In genomic region chr6:135812085-135812526, GRCh38 we compare ENCODE assay signal across 14 cellular contexts. TPM values are rescaled to one million over a fixed set of nuclear protein-coding genes. Genes with fewer than 3 reads are reported as not detected.
A peak's percentile ranks its signal among the peaks of the same experiment; 100 is the strongest.
DNase-seq lines count a peak whose midpoint lies in the region; ATAC-seq and TF ChIP-seq lines count a peak whose summit lies in the region.
"Had no signal": no experiment of that assay in that cellular context is flagged by ENCODE, and none has a peak within 500 bp of the region (broad histone marks: within the 10 kb centered on the region; RNA-seq: fewer than 3 reads in every experiment).

No MANE protein-coding gene starts in this region.

- peaks cover 54% of the 10 kb centered on the region for H3K4me1 Mint-ChIP-seq in WTC11

- ATAC-seq in PC-3 (no peak), WTC11 (no peak), left lung (no peak), HG03442 (IDR thresholded peaks at IDR 0.05; ENCODE audit: unreplicated experiment) (no peak)
- ATAC-seq: activated CD4-positive, CD25-positive, alpha-beta regulatory T cell treated with anti-CD3 and anti-CD28 coated beads, Interleukin-2, amount 50 U/mL, for 24 hours; GM12878 had no signal

- no peak overlapping the region for H3K4me2 ChIP-seq in PC-3 (ENCODE audit: low read length)

- H2AFZ ChIP-seq in PC-3 (ENCODE audit: low read length) (peak overlapping the region; percentile 52; the same call in 1 of the 2 replicates), neuron (ENCODE audit: low read depth, low read length) (peak overlapping the region; percentile 9)

- DNase-seq in EL (peak; percentile 87), PC-3 (peak; percentile 46), fibroblast of mammary gland (ENCODE audit: low read depth) (peak; percentile 43), WTC11 (ENCODE audit: low spot score) (no peak), left lung (no peak)
- no peak for DNase-seq in effector CD4-positive, alpha-beta T cell
- DNase-seq: hypothalamus; NCI-H187 treated with DMSO at 0.1 percent for 48 hours; stimulated activated naive CD4-positive, alpha-beta T cell had no signal

- POLR2A ChIA-PET in PC-3 (lab: Charles Lee; ENCODE audit: unreplicated experiment), result no interaction called here
- POLR2A ChIA-PET in WTC11 (lab: Charles Lee), result no interaction called here

- H3K9ac ChIP-seq in PC-3 (ENCODE audit: low read length), result no peak overlapping the region

- H4K20me1 ChIP-seq in PC-3 (ENCODE audit: low read length), result no peaks in the 10 kb centered on the region

- no peak overlapping the region for H3K27ac Mint-ChIP-seq in WTC11
- H3K27ac Mint-ChIP-seq: dendritic cell treated with granulocyte-macrophage colony-stimulating factor and Interleukin-4, amounts not matched to agents 40 ng/mL and 50 ng/mL, for 4 days had no signal

- no peaks in the 10 kb centered on the region for H3K79me2 ChIP-seq in PC-3 (ENCODE audit: low read length)

- intact Hi-C loops in PC-3 (cut with micrococcal nuclease) (no loop called here), left lung (cut with DNase I) (no loop called here)

- H3K27ac ChIP-seq in PC-3 (ENCODE audit: low read length) (no peak overlapping the region; the same call in 1 of the 2 replicates), left lung (no peak overlapping the region)

- no peaks in the 10 kb centered on the region for H3K9me3 ChIP-seq in PC-3 (ENCODE audit: low read length)
- H3K9me3 ChIP-seq in neuron (ENCODE audit: low read length), result no peaks in the 10 kb centered on the region
- H3K9me3 ChIP-seq in left lung, result no peaks in the 10 kb centered on the region

- TF ChIP-seq CTCF in PC-3 (conservative IDR thresholded peaks at IDR 0.05; ENCODE audit: low read depth, low read length), result no peak
- TF ChIP-seq CTCF in fibroblast of mammary gland (conservative IDR thresholded peaks at IDR 0.05; ENCODE audit: control insufficient read depth, insufficient read depth, low read depth, low read length), result no peak
- no peak for TF ChIP-seq CTCF in WTC11 (IDR thresholded peaks at IDR 0.05)
- TF ChIP-seq CTCF in left lung (IDR thresholded peaks at IDR 0.05), result no peak

- no peak overlapping the region for H3K4me3 Mint-ChIP-seq in WTC11
- H3K4me3 Mint-ChIP-seq: dendritic cell treated with granulocyte-macrophage colony-stimulating factor and Interleukin-4, amounts not matched to agents 40 ng/mL and 50 ng/mL, for 4 days had no signal

- H3K4me3 ChIP-seq in PC-3 (ENCODE audit: low read length), result no peak overlapping the region
- no peak overlapping the region for H3K4me3 ChIP-seq in fibroblast of mammary gland (ENCODE audit: control insufficient read depth, low read depth, low read length)
- H3K4me3 ChIP-seq in neuron (ENCODE audit: low read length), result no peak overlapping the region
- H3K4me3 ChIP-seq in left lung, result no peak overlapping the region
- H3K4me3 ChIP-seq: GM12878 had no signal

- H3K36me3 ChIP-seq in PC-3 (ENCODE audit: low read depth, low read length) (no peaks in the 10 kb centered on the region), neuron (ENCODE audit: insufficient read depth, low read length) (no peaks in the 10 kb centered on the region), left lung (no peaks in the 10 kb centered on the region)

- no peaks in the 10 kb centered on the region for H3K9me2 ChIP-seq in PC-3 (replicated peaks; ENCODE audit: low read length)

- peaks cover 9% of the 10 kb centered on the region; the same call in 1 of the 2 replicates for H3K36me3 Mint-ChIP-seq in WTC11

- no peaks in the 10 kb centered on the region for H3K27me3 ChIP-seq in PC-3 (ENCODE audit: low read length)
- H3K27me3 ChIP-seq in neuron (ENCODE audit: insufficient read depth, low read length), result no peaks in the 10 kb centered on the region
- no peaks in the 10 kb centered on the region for H3K27me3 ChIP-seq in left lung

- no peaks in the 10 kb centered on the region for H3K27me3 Mint-ChIP-seq in WTC11 (ENCODE audit: low read depth)

- no peaks in the 10 kb centered on the region for H3F3A ChIP-seq in PC-3 (ENCODE audit: low read length, unreplicated experiment)

- H3K4me1 ChIP-seq in PC-3 (ENCODE audit: insufficient read depth, low read length), result peaks cover 6% of the 10 kb centered on the region
- H3K4me1 ChIP-seq in neuron (ENCODE audit: insufficient read depth, low read length), result peaks cover 12% of the 10 kb centered on the region
- no peaks in the 10 kb centered on the region for H3K4me1 ChIP-seq in left lung

- H3K9me3 Mint-ChIP-seq in WTC11, result peaks cover 11% of the 10 kb centered on the region

- CTCF ChIA-PET in PC-3 (lab: Charles Lee), result no interaction called here
- CTCF ChIA-PET in WTC11 (lab: Charles Lee), result no interaction called here

- BruUV-seq in PC-3 (replicated peaks; lab: Mats Ljungman, UMichigan), result no TSS peak

TF ChIP-seq in WTC11, 78 proteins besides CTCF, POLR2A, EP300 and RAD21:
- no peak for TF ChIP-seq NR2C2 (CRISPR knock-in tag; IDR thresholded peaks at IDR 0.05)
- TF ChIP-seq MLX (CRISPR knock-in tag; IDR thresholded peaks at IDR 0.05), result no peak
- no peak for TF ChIP-seq HMGXB4 (CRISPR knock-in tag; IDR thresholded peaks at IDR 0.05)
- no peak for TF ChIP-seq E2F4 (CRISPR knock-in tag; IDR thresholded peaks at IDR 0.05; ENCODE audit: borderline replicate concordance, low read depth)
TF ChIP-seq in WTC11: peak in this region for 0.

RNA-seq across cellular contexts. Expression of gene PDE7B, which starts 39.4 kb away (rescaled TPM):
- total RNA-seq in PC-3 (2014; rRNA removed) (not detected in 2 replicates), WTC11 (2021) (0.05 TPM in 1 of 3 replicates, not detected in the others), left lung (1 to 10 TPM; 1.3 to 1.5 TPM)
- total RNA-seq: GM12878 had no signal

Comparison
In these comparisons a context has a peak if more than half of its experiments do, and no peak if none do; other contexts are left out.
1. DNase-seq: peak in EL (single experiment), PC-3 (single experiment) and fibroblast of mammary gland (single experiment); none in WTC11 (single experiment), left lung (0 of 2) and effector CD4-positive, alpha-beta T cell (single experiment).